17 cellular contexts compared by ENCODE assay signal in genomic region chr4:180152831-180153230, GRCh38.
"Had no signal": no experiment of that assay in that cellular context is flagged by ENCODE, and none has a peak within 500 bp of the region (broad histone marks: within the 10 kb centered on the region; RNA-seq: fewer than 3 reads in every experiment).

No MANE protein-coding gene starts in this region.

- H3K27ac ChIP-seq: cardiac muscle cell, left ventricle myocardium inferior, vagina had no signal

- H3K4me3 ChIP-seq: cardiac muscle cell, left ventricle myocardium inferior, vagina had no signal

- DNase-seq: activated CD4-positive, alpha-beta T cell treated with anti-CD3 and anti-CD28 coated beads for 36 hours; activated CD4-positive, alpha-beta T cell treated with anti-CD3 and anti-CD28 coated beads, Interleukin-2, amount 50 U/mL, for 48 hours; activated naive CD4-positive, alpha-beta T cell; activated naive CD8-positive, alpha-beta T cell treated with anti-CD3 and anti-CD28 coated beads for 36 hours; activated T-cell treated with anti-CD3 and anti-CD28 coated beads for 4 hours; amniotic stem cell; effector memory CD8-positive, alpha-beta T cell; immature natural killer cell; kidney glomerular epithelial cell; left ventricle myocardium inferior; mammary epithelial cell; stimulated activated CD4-positive, alpha-beta T cell treated with anti-CD3 and anti-CD28 coated beads, Interleukin-12 subunit alpha, Interleukin-12 subunit beta, amount 100 ng/mL, for 4 hours; stimulated activated CD4-positive, alpha-beta T cell treated with anti-CD3 and anti-CD28 coated beads, Interleukin-1b, Interleukin-23, amount 100 ng/mL, for 48 hours; stimulated activated naive CD4-positive, alpha-beta T cell treated with Interleukin-2 at 50 U/mL for 16 hours had no signal

- H3K36me3 ChIP-seq: cardiac muscle cell, left ventricle myocardium inferior, vagina had no signal

- H3K4me1 ChIP-seq: left ventricle myocardium inferior, vagina had no signal

- ATAC-seq: activated CD4-positive, alpha-beta T cell treated with anti-CD3 and anti-CD28 coated beads for 36 hours; effector memory CD8-positive, alpha-beta T cell; WTC11 had no signal

- H3K9me3 ChIP-seq: left ventricle myocardium inferior, vagina had no signal
